ENCODE assay signal across 2 cellular contexts in the genomic region with DNA sequence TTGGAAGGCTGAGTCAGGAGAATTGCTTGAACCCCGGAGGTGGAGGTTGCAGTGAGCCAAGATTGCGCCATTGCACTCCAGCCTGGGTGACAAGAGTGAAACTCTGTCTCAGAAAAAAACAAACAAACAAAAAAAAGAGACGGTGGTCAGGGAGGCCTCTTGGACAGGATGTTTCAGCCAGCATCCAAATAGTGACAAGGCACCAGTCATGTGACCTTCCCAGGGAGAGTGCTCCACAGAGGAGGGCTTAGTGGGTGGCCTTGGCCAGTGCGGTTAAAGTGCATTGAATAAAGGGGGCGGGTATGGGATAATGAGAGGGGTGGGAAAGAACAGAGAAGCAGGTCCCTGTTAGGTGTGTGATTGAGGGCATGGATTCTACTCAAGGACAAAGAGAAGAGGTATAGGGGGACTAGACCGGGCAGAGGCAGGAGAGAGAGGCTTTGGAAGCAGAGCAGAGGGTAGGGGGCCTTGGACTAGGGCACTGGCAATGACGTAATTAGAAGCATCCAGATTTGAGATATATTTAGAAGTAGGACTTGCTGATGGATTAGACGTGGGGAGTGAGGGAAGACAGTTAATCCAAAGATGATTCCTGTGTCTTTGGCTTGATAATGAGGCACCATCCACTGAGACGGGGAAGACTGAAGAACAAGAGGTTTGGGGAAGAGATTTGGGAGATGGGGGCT.
TF ChIP-seq lines count a peak whose summit lies in the region.

No MANE protein-coding gene starts in this region.

TF ChIP-seq in HepG2, 621 proteins besides CTCF, POLR2A, EP300 and RAD21:
- TF ChIP-seq IRF9 (CRISPR knock-in tag; IDR thresholded peaks at IDR 0.05; ENCODE audit: borderline replicate concordance): no peak
- peak; percentile 90 for TF ChIP-seq ATF7 (IDR thresholded peaks at IDR 0.05)
- TF ChIP-seq ATF7 (CRISPR knock-in tag; IDR thresholded peaks at IDR 0.05): no peak
- no peak for TF ChIP-seq PCBP1 (IDR thresholded peaks at IDR 0.05; ENCODE audit: borderline replicate concordance, low read depth, low read length)

TF ChIP-seq in WTC11, 78 proteins besides CTCF, POLR2A, EP300 and RAD21:
- TF ChIP-seq, protein P1, sequence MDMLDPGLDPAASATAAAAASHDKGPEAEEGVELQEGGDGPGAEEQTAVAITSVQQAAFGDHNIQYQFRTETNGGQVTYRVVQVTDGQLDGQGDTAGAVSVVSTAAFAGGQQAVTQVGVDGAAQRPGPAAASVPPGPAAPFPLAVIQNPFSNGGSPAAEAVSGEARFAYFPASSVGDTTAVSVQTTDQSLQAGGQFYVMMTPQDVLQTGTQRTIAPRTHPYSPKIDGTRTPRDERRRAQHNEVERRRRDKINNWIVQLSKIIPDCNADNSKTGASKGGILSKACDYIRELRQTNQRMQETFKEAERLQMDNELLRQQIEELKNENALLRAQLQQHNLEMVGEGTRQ (CRISPR knock-in tag; IDR thresholded peaks at IDR 0.05): peak; percentile 61
- TF ChIP-seq ZBTB21 (CRISPR knock-in tag; IDR thresholded peaks at IDR 0.05; ENCODE audit: borderline replicate concordance) (no peak), USF1 (CRISPR knock-in tag; IDR thresholded peaks at IDR 0.05) (peak; percentile 62)
